ENCODE assay signal across 17 cellular contexts in genomic region chr17:45923511-45924268, GRCh38. TPM values are rescaled to one million over a fixed set of nuclear protein-coding genes. Genes with fewer than 3 reads are reported as not detected.
A peak's percentile ranks its signal among the peaks of the same experiment; 100 is the strongest.
DNase-seq lines count a peak whose midpoint lies in the region; TF ChIP-seq lines count a peak whose summit lies in the region.
"Had no signal": no experiment of that assay in that cellular context is flagged by ENCODE, and none has a peak within 500 bp of the region (broad histone marks: within the 10 kb centered on the region; RNA-seq: fewer than 3 reads in every experiment).

No MANE protein-coding gene starts in this region.

- no peaks in the 10 kb centered on the region for H3K36me3 Mint-ChIP-seq in neural progenitor cell
- H3K36me3 Mint-ChIP-seq: IgD-negative memory B cell; stimulated activated memory B cell treated with anti-CD40 and anti-IgM and Interleukin-4, amounts not matched to agents 10 μg/mL and 1 μg/mL and 100 μg/mL, for 72 hours had no signal

- peaks cover 3 to 40% (median 31%) of the 10 kb centered on the region in 5 donors for H3K4me1 ChIP-seq in subcutaneous abdominal adipose tissue (ENCODE audit: control insufficient read depth in 5 of 5, insufficient read depth in 5 of 5, low read length in 5 of 5)
- no peaks in the 10 kb centered on the region for H3K4me1 ChIP-seq in neural progenitor cell

- no peak overlapping the region for H3K4me3 Mint-ChIP-seq in neural progenitor cell
- H3K4me3 Mint-ChIP-seq: activated naive CD8-positive, alpha-beta T cell treated with anti-CD3 and anti-CD28 coated beads, Interleukin-2, amount 50 U/mL, for 24 hours; activated T-cell treated with anti-CD3 and anti-CD28 coated beads, Interleukin-2, amount 50 U/mL, for 4 hours; IgD-negative memory B cell; naive B cell; stimulated activated memory B cell treated with anti-CD40 and anti-IgM and Interleukin-4, amounts not matched to agents 10 μg/mL and 1 μg/mL and 100 μg/mL, for 72 hours; T-helper 2 cell treated with Interferon-gamma antibody and Interleukin-4, amounts not matched to agents 5 μg/mL and 100 μg/mL, for 36 hours had no signal

- TF ChIP-seq CTCF in neural progenitor cell (IDR thresholded peaks at IDR 0.05): no peak

- peaks cover 9% of the 10 kb centered on the region for H3K27me3 Mint-ChIP-seq in neural progenitor cell (ENCODE audit: insufficient read depth, low read depth)

- no peaks in the 10 kb centered on the region for H3K79me2 ChIP-seq in neural progenitor cell (ENCODE audit: low read depth)

- H4K20me1 ChIP-seq in neural progenitor cell (ENCODE audit: low read depth): no peaks in the 10 kb centered on the region

- H3K27me3 ChIP-seq in subcutaneous abdominal adipose tissue (ENCODE audit: control insufficient read depth in 5 of 5, insufficient read depth in 4 of 5, low read length in 5 of 5) (no peaks in the 10 kb centered on the region), neural progenitor cell (no peaks in the 10 kb centered on the region)

- DNase-seq in SIG-M5 treated with dmso at 0.1 percent for 504 hours (lab: John Stamatoyannopoulos, UW; ENCODE audit: unreplicated experiment): peak; percentile 70
- no peak for DNase-seq in SIG-M5 (lab: John Stamatoyannopoulos, UW)
- DNase-seq in SK-MEL-5 (ENCODE audit: low read depth, low spot score): peak; percentile 16
- peak; percentile 73 for DNase-seq in iris pigment epithelial cell (ENCODE audit: low read depth)
- DNase-seq in neural progenitor cell (ENCODE audit: low spot score): no peak
- no peak for DNase-seq in LoVo (ENCODE audit: low spot score)
- no peak for DNase-seq in AG08396 (ENCODE audit: low spot score)
- DNase-seq: activated naive CD8-positive, alpha-beta T cell treated with anti-CD3 and anti-CD28 coated beads, Interleukin-2, amount 50 U/mL, for 24 hours; activated T-cell treated with anti-CD3 and anti-CD28 coated beads, Interleukin-2, amount 50 U/mL, for 4 hours; Caco-2; naive B cell; NCI-H146; NCI-H748 treated with DMSO at 0.1 percent for 48 hours had no signal

- no peak overlapping the region for H2AFZ ChIP-seq in neural progenitor cell (replicated peaks)

- no peaks in the 10 kb centered on the region for H3K36me3 ChIP-seq in subcutaneous abdominal adipose tissue (ENCODE audit: control insufficient read depth in 5 of 5, insufficient read depth in 5 of 5, low read length in 5 of 5)
- no peaks in the 10 kb centered on the region for H3K36me3 ChIP-seq in neural progenitor cell

- no peak overlapping the region for H3K27ac Mint-ChIP-seq in neural progenitor cell
- H3K27ac Mint-ChIP-seq: activated naive CD8-positive, alpha-beta T cell treated with anti-CD3 and anti-CD28 coated beads, Interleukin-2, amount 50 U/mL, for 24 hours; IgD-negative memory B cell; stimulated activated memory B cell treated with anti-CD40 and anti-IgM and Interleukin-4, amounts not matched to agents 10 μg/mL and 1 μg/mL and 100 μg/mL, for 72 hours; T-helper 2 cell treated with Interferon-gamma antibody and Interleukin-4, amounts not matched to agents 5 μg/mL and 100 μg/mL, for 36 hours had no signal

- peak overlapping the region; percentile 69 for H3K27ac ChIP-seq in subcutaneous abdominal adipose tissue (ENCODE audit: low read depth, low read length)
- no peak overlapping the region for H3K27ac ChIP-seq in neural progenitor cell

- no peaks in the 10 kb centered on the region for H3K9me3 Mint-ChIP-seq in neural progenitor cell
- H3K9me3 Mint-ChIP-seq: activated T-cell treated with anti-CD3 and anti-CD28 coated beads, Interleukin-2, amount 50 U/mL, for 4 hours; IgD-negative memory B cell; stimulated activated memory B cell treated with anti-CD40 and anti-IgM and Interleukin-4, amounts not matched to agents 10 μg/mL and 1 μg/mL and 100 μg/mL, for 72 hours; T-helper 2 cell treated with Interferon-gamma antibody and Interleukin-4, amounts not matched to agents 5 μg/mL and 100 μg/mL, for 36 hours had no signal

- in situ Hi-C loops in SK-MEL-5 (cut with HindIII; ENCODE audit: low pct_unique_long_range_greater_than_20kb, low sequenced_read_pairs): no loop called here

- peaks cover 5% of the 10 kb centered on the region for H3K4me1 Mint-ChIP-seq in neural progenitor cell
- H3K4me1 Mint-ChIP-seq: activated naive CD8-positive, alpha-beta T cell treated with anti-CD3 and anti-CD28 coated beads, Interleukin-2, amount 50 U/mL, for 24 hours; IgD-negative memory B cell; naive B cell; stimulated activated memory B cell treated with anti-CD40 and anti-IgM and Interleukin-4, amounts not matched to agents 10 μg/mL and 1 μg/mL and 100 μg/mL, for 72 hours had no signal

- H3F3A ChIP-seq in neural progenitor cell (ENCODE audit: low read depth): no peaks in the 10 kb centered on the region

- H3K4me3 ChIP-seq in subcutaneous abdominal adipose tissue (ENCODE audit: low read depth in 1 of 5, low read length in 5 of 5) (no peak overlapping the region), neural progenitor cell (no peak overlapping the region)

- H3K9me3 ChIP-seq in subcutaneous abdominal adipose tissue (ENCODE audit: control insufficient read depth in 5 of 5, low read length in 5 of 5) (peaks cover 0 to 6% (median 5%) of the 10 kb centered on the region in 5 donors), neural progenitor cell (ENCODE audit: low read depth) (no peaks in the 10 kb centered on the region)
- H3K9me3 ChIP-seq: Caco-2 had no signal

- H3K9ac ChIP-seq in subcutaneous abdominal adipose tissue (ENCODE audit: low read length in 5 of 5): peak overlapping the region in 1 of 5 donors; percentile 27
- no peak overlapping the region for H3K9ac ChIP-seq in neural progenitor cell

- no peak overlapping the region for H3K4me2 ChIP-seq in neural progenitor cell

RNA-seq across cellular contexts. Expression of gene MAPT, which starts 29.3 kb away (rescaled TPM):
- total RNA-seq in SK-MEL-5 (2014; rRNA removed; shearing (Covaris generic)): 1.9 and 3.7 TPM in 2 replicates
- polyA plus RNA-seq in SK-MEL-5 (2015; cell fraction: cytosol; rRNA removed): 5.7 and 7.6 TPM in 2 replicates
- polyA plus RNA-seq in SK-MEL-5 (2015; cell fraction: nucleus; rRNA removed): 6.3 and 11.3 TPM in 2 replicates
- total RNA-seq in neural progenitor cell (ENCODE audit: low replicate concordance): 1.4 and 2.4 TPM in 2 replicates
- polyA plus RNA-seq: IgD-negative memory B cell had no signal

Comparison
In these comparisons a context has a peak if more than half of its experiments do, and no peak if none do; other contexts are left out.
1. DNase-seq: peak in SIG-M5 treated with dmso at 0.1 percent for 504 hours (single experiment), SK-MEL-5 (single experiment) and iris pigment epithelial cell (single experiment); none in SIG-M5 (single experiment), neural progenitor cell (single experiment), LoVo (single experiment) and AG08396 (single experiment).